Comparison of ENCODE assay signal across 18 cellular contexts in genomic region chr10:115936926-115937755, GRCh38.
DNase-seq lines count a peak whose midpoint lies in the region; ATAC-seq, FAIRE-seq and TF ChIP-seq lines count a peak whose summit lies in the region.
"Had no signal": no experiment of that assay in that cellular context is flagged by ENCODE, and none has a peak within 500 bp of the region (broad histone marks: within the 10 kb centered on the region; RNA-seq: fewer than 3 reads in every experiment).

No MANE protein-coding gene starts in this region.

- no peaks in the 10 kb centered on the region for H3K36me3 ChIP-seq in astrocyte (ENCODE audit: insufficient read depth, low read length)
- H3K36me3 ChIP-seq in BE2C: no peaks in the 10 kb centered on the region
- H3K36me3 ChIP-seq in esophagus muscularis mucosa: no peaks in the 10 kb centered on the region
- H3K36me3 ChIP-seq: right lobe of liver, uterus had no signal

- H3K9me3 ChIP-seq in A549: no peaks in the 10 kb centered on the region; the same call in 2 of the 3 replicates
- H3K9me3 ChIP-seq in astrocyte (ENCODE audit: insufficient read depth, low read depth, low read length): no peaks in the 10 kb centered on the region
- H3K9me3 ChIP-seq in BE2C: no peaks in the 10 kb centered on the region
- H3K9me3 ChIP-seq in esophagus muscularis mucosa: no peaks in the 10 kb centered on the region
- no peaks in the 10 kb centered on the region for H3K9me3 ChIP-seq in right cardiac atrium (ENCODE audit: control insufficient read depth, low read length)
- H3K9me3 ChIP-seq: right lobe of liver, uterus had no signal

- no peaks in the 10 kb centered on the region for H3K79me2 ChIP-seq in astrocyte (ENCODE audit: insufficient read depth, low read length)

- H2AFZ ChIP-seq in astrocyte (ENCODE audit: low read depth, low read length): no peak overlapping the region

- POLR2A ChIA-PET in A549 (lab: Yijun Ruan, JAX): no interaction called here

- H3K4me1 ChIP-seq in A549 (peaks cover 19% of the 10 kb centered on the region), astrocyte (ENCODE audit: insufficient read depth, low read length) (peaks cover 15% of the 10 kb centered on the region), BE2C (no peaks in the 10 kb centered on the region), esophagus muscularis mucosa (peaks cover 0 to 6% (median 0%) of the 10 kb centered on the region in 4 donors), right cardiac atrium (ENCODE audit: control insufficient read depth, insufficient read depth, low read length) (no peaks in the 10 kb centered on the region)
- H3K4me1 ChIP-seq: right lobe of liver had no signal

- TF ChIP-seq RAD21 in A549 (conservative IDR thresholded peaks at IDR 0.05 in 1 of 2, IDR thresholded peaks at IDR 0.05 in 1 of 2): no peak

- DNase-seq in A549 (ENCODE audit: low read depth in 1 of 2, low spot score in 1 of 2): no peak
- DNase-seq in HFFc6: peak; percentile 87
- peak; percentile 73 for DNase-seq in astrocyte (ENCODE audit: low read depth)
- DNase-seq in glomerular visceral epithelial cell (ENCODE audit: extremely low spot score): peak; percentile 72
- DNase-seq in NCI-H524 (lab: John Stamatoyannopoulos, UW): no peak
- DNase-seq in BE2C: no peak
- no peak for DNase-seq in esophagus muscularis mucosa (ENCODE audit: extremely low spot score)
- DNase-seq in right cardiac atrium: no peak
- DNase-seq: activated CD4-positive, alpha-beta T cell treated with anti-CD3 and anti-CD28 coated beads, Interleukin-2, amount 10 ng/mL, durations not matched to agents 7 days and 5 days; activated naive CD4-positive, alpha-beta T cell treated with anti-CD3 and anti-CD28 coated beads, Interleukin-2, amount 50 U/mL, for 16 hours; MM.1S; NCI-H526; OCI-M1; right lobe of liver; stimulated activated CD4-positive, alpha-beta T cell treated with anti-CD3 and anti-CD28 coated beads, Interleukin-2, amount 100 ng/mL, for 24 hours; uterus had no signal

- H3K27ac Mint-ChIP-seq in HFFc6 (peak overlapping the region; percentile 79), astrocyte (ENCODE audit: unreplicated experiment) (peak overlapping the region; percentile 95)
- H3K27ac Mint-ChIP-seq: activated CD4-positive, alpha-beta T cell treated with anti-CD3 and anti-CD28 coated beads, Interleukin-2, amount 10 ng/mL, durations not matched to agents 7 days and 5 days had no signal

- peaks cover 72% of the 10 kb centered on the region for H3K4me1 Mint-ChIP-seq in HFFc6 (ENCODE audit: low read depth)
- H3K4me1 Mint-ChIP-seq in astrocyte (ENCODE audit: low read depth, unreplicated experiment): peaks cover 19% of the 10 kb centered on the region
- H3K4me1 Mint-ChIP-seq: activated CD4-positive, alpha-beta T cell treated with anti-CD3 and anti-CD28 coated beads, Interleukin-2, amount 10 ng/mL, durations not matched to agents 7 days and 5 days had no signal

- 34% methylated on average over 9 of the region's 9 CpGs for WGBS in A549 (ENCODE audit: missing lambda C conversion rate)
- 52% methylated on average over 9 of the region's 9 CpGs for WGBS in esophagus muscularis mucosa
- WGBS in right cardiac atrium: 62% methylated on average over 9 of the region's 9 CpGs

- H3K27me3 ChIP-seq in astrocyte (ENCODE audit: insufficient read depth, low read length) (no peaks in the 10 kb centered on the region), BE2C (no peaks in the 10 kb centered on the region), esophagus muscularis mucosa (no peaks in the 10 kb centered on the region), right cardiac atrium (ENCODE audit: control insufficient read depth, insufficient read depth) (no peaks in the 10 kb centered on the region)
- H3K27me3 ChIP-seq: right lobe of liver, uterus had no signal

- H3K9me3 Mint-ChIP-seq in HFFc6 (no peaks in the 10 kb centered on the region), astrocyte (ENCODE audit: unreplicated experiment) (peaks cover 8% of the 10 kb centered on the region)
- H3K9me3 Mint-ChIP-seq: activated CD4-positive, alpha-beta T cell treated with anti-CD3 and anti-CD28 coated beads, Interleukin-2, amount 10 ng/mL, durations not matched to agents 7 days and 5 days had no signal

- no peak for TF ChIP-seq POLR2A in A549 (IDR thresholded peaks at IDR 0.05; ENCODE audit: low read length)
- TF ChIP-seq POLR2A in esophagus muscularis mucosa (IDR thresholded peaks at IDR 0.05; ENCODE audit: low read depth): no peak

- no peak for FAIRE-seq in A549 (lab: Jason Lieb, UNC)
- FAIRE-seq in astrocyte (lab: Jason Lieb, UNC): peak; percentile 99
- FAIRE-seq: A204.1, H1 had no signal

- H3K4me3 Mint-ChIP-seq in HFFc6: peak overlapping the region; percentile 63
- H3K4me3 Mint-ChIP-seq in astrocyte (ENCODE audit: unreplicated experiment): no peak overlapping the region
- H3K4me3 Mint-ChIP-seq: activated CD4-positive, alpha-beta T cell treated with anti-CD3 and anti-CD28 coated beads, Interleukin-2, amount 10 ng/mL, durations not matched to agents 7 days and 5 days had no signal

- H3K4me3 ChIP-seq in A549: no peak overlapping the region
- no peak overlapping the region for H3K4me3 ChIP-seq in astrocyte (ENCODE audit: insufficient read depth, low read depth, low read length)
- no peak overlapping the region for H3K4me3 ChIP-seq in BE2C (ENCODE audit: low read depth, low read length)
- no peak overlapping the region for H3K4me3 ChIP-seq in esophagus muscularis mucosa
- no peak overlapping the region for H3K4me3 ChIP-seq in right cardiac atrium (ENCODE audit: low read length)
- H3K4me3 ChIP-seq: right lobe of liver, uterus had no signal

- H4K20me1 ChIP-seq in astrocyte (ENCODE audit: insufficient read depth, low read length): no peaks in the 10 kb centered on the region

- H3K27me3 Mint-ChIP-seq in HFFc6 (ENCODE audit: insufficient read depth): no peaks in the 10 kb centered on the region
- H3K27me3 Mint-ChIP-seq in astrocyte (ENCODE audit: low read depth, unreplicated experiment): peaks cover 3% of the 10 kb centered on the region
- H3K27me3 Mint-ChIP-seq: activated CD4-positive, alpha-beta T cell treated with anti-CD3 and anti-CD28 coated beads, Interleukin-2, amount 10 ng/mL, durations not matched to agents 7 days and 5 days had no signal

- ATAC-seq in A549 (peak in 1 of 2 experiments; percentile 29; a peak in 1 of 6 replicates), right cardiac atrium (no peak)
- ATAC-seq: right lobe of liver had no signal

- H3K36me3 Mint-ChIP-seq in HFFc6 (ENCODE audit: low read depth) (peaks cover 13% of the 10 kb centered on the region), astrocyte (ENCODE audit: low read depth, unreplicated experiment) (no peaks in the 10 kb centered on the region)

- CTCF ChIA-PET in A549 (lab: Yijun Ruan, JAX): no interaction called here

- H3K27ac ChIP-seq in A549: peak overlapping the region in 1 of 2 experiments; percentile 60; a peak in 3 of 6 replicates
- H3K27ac ChIP-seq in astrocyte (ENCODE audit: low read depth, low read length): peak overlapping the region; percentile 70
- H3K27ac ChIP-seq in esophagus muscularis mucosa (replicated peaks in 1 of 4): no peak overlapping the region
- no peak overlapping the region for H3K27ac ChIP-seq in right cardiac atrium (ENCODE audit: low read length)
- H3K27ac ChIP-seq: right lobe of liver, uterus had no signal

- intact Hi-C loops in esophagus muscularis mucosa (cut with DNase I) (no loop called here), right cardiac atrium (cut with DNase I) (no loop called here)

- H3K9ac ChIP-seq in astrocyte (ENCODE audit: low read length): peak overlapping the region; percentile 48

- TF ChIP-seq EP300 in A549 (IDR thresholded peaks at IDR 0.05) (no peak), esophagus muscularis mucosa (IDR thresholded peaks at IDR 0.05) (no peak)

- H3K4me2 ChIP-seq in A549 (peak overlapping the region; percentile 41), astrocyte (ENCODE audit: low read length) (peak overlapping the region; percentile 69)

- TF ChIP-seq CTCF in A549 (IDR thresholded peaks at IDR 0.05) (no peak), HFFc6 (IDR thresholded peaks at IDR 0.05) (no peak), astrocyte (IDR thresholded peaks at IDR 0.05; ENCODE audit: insufficient read depth, low read depth, low read length) (no peak), BE2C (IDR thresholded peaks at IDR 0.05; ENCODE audit: low read depth, low read length) (no peak), esophagus muscularis mucosa (IDR thresholded peaks at IDR 0.05) (no peak)

TF ChIP-seq in A549, 52 proteins besides CTCF, POLR2A, EP300 and RAD21:
- TF ChIP-seq JUNB (IDR thresholded peaks at IDR 0.05) (0 out of 2 replicates have a peak, but pooled peaks have one; percentile 15), ZNF302 (CRISPR knock-in tag; IDR thresholded peaks at IDR 0.05) (no peak), RARB (CRISPR knock-in tag; IDR thresholded peaks at IDR 0.05) (no peak), CEBPB (IDR thresholded peaks at IDR 0.05) (no peak), ESRRA (IDR thresholded peaks at IDR 0.05; ENCODE audit: borderline replicate concordance, low read length) (no peak), FOSL2 (IDR thresholded peaks at IDR 0.05) (no peak), FOSL2 (CRISPR knock-in tag; IDR thresholded peaks at IDR 0.05) (peak; percentile 31; the same call in 1 of the 2 replicates), CHD2 (IDR thresholded peaks at IDR 0.05; ENCODE audit: low read length, partially characterized antibody) (no peak), KDM5A (IDR thresholded peaks at IDR 0.05) (no peak), RFX5 (IDR thresholded peaks at IDR 0.05) (no peak), FOSB (CRISPR knock-in tag; IDR thresholded peaks at IDR 0.05) (no peak), GATA3 (IDR thresholded peaks at IDR 0.05; ENCODE audit: borderline replicate concordance) (peak; percentile 46; the same call in 1 of the 2 replicates)

Comparison
In these comparisons a context has a peak if more than half of its experiments do, and no peak if none do; other contexts are left out.
1. DNase-seq: peak in HFFc6 (single experiment), astrocyte (single experiment) and glomerular visceral epithelial cell (single experiment); none in A549 (0 of 2), NCI-H524 (0 of 2), BE2C (single experiment), esophagus muscularis mucosa (single experiment) and right cardiac atrium (0 of 3).